In the genomic region with DNA sequence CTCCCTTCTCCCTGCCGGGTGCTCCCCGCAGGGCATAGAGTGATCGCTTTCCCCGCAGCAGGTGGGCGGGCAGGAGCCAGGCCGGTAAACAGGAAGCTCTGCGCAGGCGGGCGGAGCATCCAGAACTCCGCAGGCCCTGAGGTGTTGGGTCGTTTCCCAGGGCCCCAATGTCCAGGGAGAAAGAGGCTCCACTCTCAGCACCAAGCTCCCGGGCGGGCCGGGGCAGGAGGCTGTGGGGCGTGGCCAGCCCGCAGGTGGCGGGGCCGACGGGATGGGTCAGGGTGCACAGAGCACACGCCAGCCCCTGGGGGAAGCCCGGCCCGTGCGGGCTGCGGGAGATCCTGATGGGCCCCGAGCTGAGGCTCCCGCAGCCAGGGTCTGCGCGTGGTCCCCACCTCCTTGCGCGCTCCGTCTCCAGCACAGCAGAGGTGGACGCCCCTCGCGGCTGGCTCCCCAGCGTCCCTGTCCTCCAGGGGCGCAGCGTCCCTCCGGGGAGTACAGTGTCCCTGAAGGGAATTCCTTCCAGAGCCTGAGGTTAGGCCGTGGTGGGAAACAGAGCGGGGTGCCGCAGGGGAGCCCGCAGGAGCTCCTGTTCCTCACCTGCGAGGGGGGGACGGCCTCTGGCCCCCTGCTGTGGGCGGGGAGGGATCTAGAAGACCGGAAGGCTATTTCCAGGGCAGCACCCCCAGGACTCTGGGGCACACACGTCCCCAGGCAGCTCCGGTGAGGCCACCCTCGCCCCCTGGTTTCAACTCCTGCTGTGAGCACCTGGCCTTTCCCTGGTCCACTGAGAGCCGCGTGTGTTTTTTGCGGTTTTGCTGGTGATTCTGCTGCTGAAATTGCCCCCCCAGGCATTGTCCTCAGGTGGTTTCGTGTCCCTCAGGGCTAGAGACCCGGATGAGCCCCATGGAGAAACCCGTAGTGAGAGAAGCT, we compare ENCODE assay signal across 8 cellular contexts. TPM values are rescaled to one million over a fixed set of nuclear protein-coding genes. Genes with fewer than 3 reads are reported as not detected.
DNase-seq lines count a peak whose midpoint lies in the region; ATAC-seq, FAIRE-seq and TF ChIP-seq lines count a peak whose summit lies in the region.

No MANE protein-coding gene starts in this region.

- H3K27ac Mint-ChIP-seq in central memory CD8-positive, alpha-beta T cell (ENCODE audit: low read depth): peak overlapping the region; percentile 12
- H3K27ac Mint-ChIP-seq in naive B cell: peak overlapping the region in 3 of 6 donors; percentile 60 to 90 (median 86)

- H3K27me3 Mint-ChIP-seq in central memory CD8-positive, alpha-beta T cell: no peaks in the 10 kb centered on the region
- H3K27me3 Mint-ChIP-seq in naive B cell: no peaks in the 10 kb centered on the region

- no peak for TF ChIP-seq POLR2A in H54 (IDR thresholded peaks at IDR 0.05; ENCODE audit: low read depth, low read length)

- peak; percentile 51 for ATAC-seq in central memory CD8-positive, alpha-beta T cell (replicated peaks; ENCODE audit: extremely low read depth, poor library complexity, severe bottlenecking)
- ATAC-seq in naive B cell (ENCODE audit: low read depth in 2 of 2): peak; percentile 50 to 74

- H3K4me1 Mint-ChIP-seq in central memory CD8-positive, alpha-beta T cell: peaks cover 36% of the 10 kb centered on the region
- H3K4me1 Mint-ChIP-seq in naive B cell: peaks cover 35 to 39% (median 38%) of the 10 kb centered on the region in 3 donors

- no peaks in the 10 kb centered on the region for H3K9me3 Mint-ChIP-seq in central memory CD8-positive, alpha-beta T cell
- H3K9me3 Mint-ChIP-seq in naive B cell: peaks cover 0 to 2% (median 0%) of the 10 kb centered on the region in 7 donors

- DNase-seq in DMS53 (lab: John Stamatoyannopoulos, UW): peak; percentile 84
- peak; percentile 15 for DNase-seq in NCI-H526 treated with DMSO at 0.1 percent for 48 hours (lab: John Stamatoyannopoulos, UW)
- no peak for DNase-seq in central memory CD8-positive, alpha-beta T cell (ENCODE audit: low spot score in 2 of 2)
- DNase-seq in naive B cell: peak; percentile 22
- no peak for DNase-seq in H54 (ENCODE audit: insufficient read length, low spot score)
- no peak for DNase-seq in GM03348 (ENCODE audit: low spot score)
- DNase-seq in dedifferentiated amniotic fluid mesenchymal stem cell (ENCODE audit: extremely low spot score): no peak
- DNase-seq in NCI-H2029 treated with DMSO at 0.1 percent for 48 hours (lab: John Stamatoyannopoulos, UW): no peak

- no peak for FAIRE-seq in H54 (lab: Jason Lieb, UNC)

- peaks cover 4% of the 10 kb centered on the region for H3K36me3 Mint-ChIP-seq in central memory CD8-positive, alpha-beta T cell (ENCODE audit: insufficient read depth)
- H3K36me3 Mint-ChIP-seq in naive B cell: no peaks in the 10 kb centered on the region

- peak overlapping the region; percentile 77 for H3K4me3 Mint-ChIP-seq in central memory CD8-positive, alpha-beta T cell
- peak overlapping the region; percentile 73 to 90 (median 83) for H3K4me3 Mint-ChIP-seq in naive B cell

RNA-seq across cellular contexts. Expression of gene PIP5K1C, which starts 12.2 kb away (rescaled TPM):
- polyA plus RNA-seq in naive B cell (ENCODE audit: low read depth in 6 of 6): 10 to 100 TPM in 1 of 6 donors, 1 to 10 TPM in 4, under 1 TPM in 1; 0.41 to 13.4 (median 4.9) TPM

RNA-seq across cellular contexts. Expression of gene TJP3, which starts 20.1 kb away (rescaled TPM):
- 1 to 10 TPM in 5 of 6 donors, not detected in 1; 1.2 to 3.8 (median 2.0) TPM for polyA plus RNA-seq in naive B cell (ENCODE audit: low read depth in 6 of 6)

Comparison
In these comparisons a context has a peak if more than half of its experiments do, and no peak if none do; other contexts are left out.
1. DNase-seq: peak in DMS53 (single experiment), NCI-H526 treated with DMSO at 0.1 percent for 48 hours (single experiment) and naive B cell (single experiment); none in central memory CD8-positive, alpha-beta T cell (0 of 2), H54 (single experiment), GM03348 (single experiment), dedifferentiated amniotic fluid mesenchymal stem cell (single experiment) and NCI-H2029 treated with DMSO at 0.1 percent for 48 hours (single experiment).